29 cellular contexts compared by ENCODE assay signal in genomic region chr1:70490153-70490552, GRCh38.
"Had no signal": no experiment of that assay in that cellular context is flagged by ENCODE, and none has a peak within 500 bp of the region (broad histone marks: within the 10 kb centered on the region; RNA-seq: fewer than 3 reads in every experiment).

No MANE protein-coding gene starts in this region.

- H3K9me3 ChIP-seq: left lung, lower lobe of right lung, pancreas, prostate gland, suprapubic skin, thoracic aorta, upper lobe of right lung had no signal

- FAIRE-seq: kidney, pancreas, urothelium cell line had no signal

- H3K36me3 ChIP-seq: left lung, lower lobe of right lung, pancreas, prostate gland, spleen, suprapubic skin, thoracic aorta, tibial artery, upper lobe of right lung had no signal

- H3K4me3 ChIP-seq: left lung, lower lobe of right lung, pancreas, prostate gland, skin epidermis, spleen, suprapubic skin, thoracic aorta, tibial artery, upper lobe of right lung had no signal

- H3K27me3 ChIP-seq: left lung, pancreas, spleen, suprapubic skin, tibial artery, upper lobe of right lung had no signal

- ATAC-seq: left colon; left lung; lower lobe of right lung; naive thymus-derived CD8-positive, alpha-beta T cell; pancreas; right cardiac atrium; sciatic nerve; stimulated activated effector memory CD8-positive, alpha-beta T cell treated with anti-CD3 and anti-CD28 coated beads, Interleukin-12 subunit alpha, Interleukin-12 subunit beta, amount 100 ng/mL, for 72 hours; upper lobe of right lung had no signal

- DNase-seq: hippocampal formation; kidney; left colon; left lung; lower lobe of right lung; mammary epithelial cell; mesenchymal stem cell; naive thymus-derived CD8-positive, alpha-beta T cell; nucleus accumbens; pancreas; posterior cingulate gyrus; retina; right cardiac atrium; spleen; stimulated activated CD4-positive, alpha-beta T cell treated with anti-CD3 and anti-CD28 coated beads, Interleukin-4, amount 100 ng/mL, for 24 hours; stimulated activated naive CD4-positive, alpha-beta T cell; tibial artery; trophoblast cell; upper lobe of right lung had no signal

- H3K9me3 Mint-ChIP-seq: stimulated activated naive CD8-positive, alpha-beta T cell treated with anti-CD3 and anti-CD28 coated beads, Interleukin-15, Interleukin-2, amounts not matched to agents 100 ng/mL and 50 ng/mL, for 24 hours had no signal

- H3K27ac ChIP-seq: left lung, lower lobe of right lung, pancreas, prostate gland, skin epidermis, spleen, suprapubic skin, thoracic aorta, tibial artery, upper lobe of right lung had no signal

- H3K4me3 Mint-ChIP-seq: naive thymus-derived CD8-positive, alpha-beta T cell; nephron; neural crest cell; stimulated activated effector memory CD8-positive, alpha-beta T cell treated with anti-CD3 and anti-CD28 coated beads, Interleukin-12 subunit alpha, Interleukin-12 subunit beta, amount 100 ng/mL, for 72 hours; stimulated activated naive CD8-positive, alpha-beta T cell treated with anti-CD3 and anti-CD28 coated beads, Interleukin-15, Interleukin-2, amounts not matched to agents 100 ng/mL and 50 ng/mL, for 24 hours had no signal

- H3K4me1 Mint-ChIP-seq: naive thymus-derived CD8-positive, alpha-beta T cell; neural crest cell; stimulated activated effector memory CD8-positive, alpha-beta T cell treated with anti-CD3 and anti-CD28 coated beads, Interleukin-12 subunit alpha, Interleukin-12 subunit beta, amount 100 ng/mL, for 72 hours had no signal

- H3K36me3 Mint-ChIP-seq: stimulated activated effector memory CD8-positive, alpha-beta T cell treated with anti-CD3 and anti-CD28 coated beads, Interleukin-12 subunit alpha, Interleukin-12 subunit beta, amount 100 ng/mL, for 72 hours had no signal

- H3K4me1 ChIP-seq: left lung, prostate gland, spleen, suprapubic skin, tibial artery, upper lobe of right lung had no signal

- H3K27ac Mint-ChIP-seq: naive thymus-derived CD8-positive, alpha-beta T cell; nephron; stimulated activated effector memory CD8-positive, alpha-beta T cell treated with anti-CD3 and anti-CD28 coated beads, Interleukin-12 subunit alpha, Interleukin-12 subunit beta, amount 100 ng/mL, for 72 hours; stimulated activated naive CD8-positive, alpha-beta T cell treated with anti-CD3 and anti-CD28 coated beads, Interleukin-15, Interleukin-2, amounts not matched to agents 100 ng/mL and 50 ng/mL, for 24 hours had no signal
